Comparison of ENCODE assay signal across 8 cellular contexts in the genomic region with DNA sequence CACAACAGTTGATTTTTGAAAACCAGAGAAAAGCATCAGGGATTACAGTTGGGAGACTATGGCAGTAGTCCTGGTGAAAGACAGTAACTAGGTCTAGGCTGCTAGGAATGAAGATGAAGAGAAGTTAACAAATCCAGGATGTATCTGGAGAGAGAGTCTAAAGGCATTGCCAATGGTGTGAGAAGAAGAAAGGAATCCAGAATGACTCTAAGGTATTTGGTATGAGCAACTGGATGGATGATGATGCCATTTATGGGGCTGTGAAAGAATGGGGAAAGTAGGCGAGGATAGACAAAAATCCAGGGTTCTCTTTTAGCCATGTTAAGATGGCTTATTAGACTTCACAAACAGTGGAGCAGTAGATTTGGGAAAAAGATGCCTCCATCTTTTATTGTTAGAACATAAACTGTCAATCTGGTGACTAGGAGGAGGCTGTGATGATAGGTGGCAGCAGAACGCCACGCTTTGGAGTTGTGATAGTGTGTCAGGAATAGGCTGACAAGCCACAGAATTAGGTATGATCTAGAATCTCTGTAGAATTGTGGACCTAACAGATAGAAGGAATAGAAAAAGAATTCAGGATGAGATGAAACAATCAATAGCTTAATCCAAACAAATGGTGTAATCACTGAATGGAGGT. TPM values are rescaled to one million over a fixed set of nuclear protein-coding genes. Genes with fewer than 3 reads are reported as not detected.
A peak's percentile ranks its signal among the peaks of the same experiment; 100 is the strongest.
DNase-seq lines count a peak whose midpoint lies in the region; ATAC-seq and TF ChIP-seq lines count a peak whose summit lies in the region.

No MANE protein-coding gene starts in this region.

- DNase-seq in GM06990 (ENCODE audit: extremely low read depth, insufficient read length) (no peak), right atrium auricular region (ENCODE audit: low spot score) (no peak), SKM-1 (lab: John Stamatoyannopoulos, UW; ENCODE audit: unreplicated experiment) (no peak)
- peak; percentile 27 for DNase-seq in activated CD8-positive, alpha-beta memory T cell treated with anti-CD3 and anti-CD28 coated beads, Interleukin-2, amount 50 U/mL, for 1 hour (ENCODE audit: extremely low read depth)
- peak; percentile 12 for DNase-seq in stimulated activated CD8-positive, alpha-beta memory T cell treated with anti-CD3 and anti-CD28 coated beads, Interleukin-12 subunit alpha, Interleukin-12 subunit beta, amount 100 ng/mL, for 4 hours (ENCODE audit: low read depth)

- no peaks in the 10 kb centered on the region for H3K9me3 ChIP-seq in right atrium auricular region

- H3K4me1 ChIP-seq in right atrium auricular region, result no peaks in the 10 kb centered on the region

- peak; percentile 37 for TF ChIP-seq CTCF in GM06990 (IDR thresholded peaks at IDR 0.05; ENCODE audit: insufficient read depth, low read length, poor library complexity, severe bottlenecking)
- peak; percentile 24 to 58 for TF ChIP-seq CTCF in right atrium auricular region (IDR thresholded peaks at IDR 0.05)

- no peaks in the 10 kb centered on the region for H3K36me3 ChIP-seq in GM06990 (ENCODE audit: control insufficient read depth, insufficient read depth, low read length)
- H3K36me3 ChIP-seq in right atrium auricular region, result no peaks in the 10 kb centered on the region

- H3K4me3 ChIP-seq in GM06990 (replicated peaks; ENCODE audit: low read depth, low read length) (no peak overlapping the region), right atrium auricular region (no peak overlapping the region)

- H3K27me3 ChIP-seq in GM06990 (replicated peaks; ENCODE audit: control insufficient read depth, insufficient read depth, low read length), result no peaks in the 10 kb centered on the region
- H3K27me3 ChIP-seq in right atrium auricular region, result no peaks in the 10 kb centered on the region

- peak; percentile 70 for ATAC-seq in HG03039 (IDR thresholded peaks at IDR 0.05; ENCODE audit: unreplicated experiment)
- no peak for ATAC-seq in HG03571 (IDR thresholded peaks at IDR 0.05; ENCODE audit: unreplicated experiment)
- ATAC-seq in GM21360 (IDR thresholded peaks at IDR 0.05; ENCODE audit: unreplicated experiment), result no peak

- H3K27ac ChIP-seq in right atrium auricular region, result peak overlapping the region in 1 of 2 donors; percentile 49

RNA-seq across cellular contexts. Expression of a gene that starts 27.3 kb away (rescaled TPM):
- total RNA-seq in right atrium auricular region, result 10 to 100 TPM; 15.4 to 34.5 TPM

Comparison
In these comparisons a context has a peak if more than half of its experiments do, and no peak if none do; other contexts are left out.
1. DNase-seq: peak in activated CD8-positive, alpha-beta memory T cell treated with anti-CD3 and anti-CD28 coated beads, Interleukin-2, amount 50 U/mL, for 1 hour (single experiment) and stimulated activated CD8-positive, alpha-beta memory T cell treated with anti-CD3 and anti-CD28 coated beads, Interleukin-12 subunit alpha, Interleukin-12 subunit beta, amount 100 ng/mL, for 4 hours (single experiment); none in GM06990 (single experiment), right atrium auricular region (single experiment) and SKM-1 (single experiment).